ENCODE assay signal across 8 cellular contexts in the genomic region with DNA sequence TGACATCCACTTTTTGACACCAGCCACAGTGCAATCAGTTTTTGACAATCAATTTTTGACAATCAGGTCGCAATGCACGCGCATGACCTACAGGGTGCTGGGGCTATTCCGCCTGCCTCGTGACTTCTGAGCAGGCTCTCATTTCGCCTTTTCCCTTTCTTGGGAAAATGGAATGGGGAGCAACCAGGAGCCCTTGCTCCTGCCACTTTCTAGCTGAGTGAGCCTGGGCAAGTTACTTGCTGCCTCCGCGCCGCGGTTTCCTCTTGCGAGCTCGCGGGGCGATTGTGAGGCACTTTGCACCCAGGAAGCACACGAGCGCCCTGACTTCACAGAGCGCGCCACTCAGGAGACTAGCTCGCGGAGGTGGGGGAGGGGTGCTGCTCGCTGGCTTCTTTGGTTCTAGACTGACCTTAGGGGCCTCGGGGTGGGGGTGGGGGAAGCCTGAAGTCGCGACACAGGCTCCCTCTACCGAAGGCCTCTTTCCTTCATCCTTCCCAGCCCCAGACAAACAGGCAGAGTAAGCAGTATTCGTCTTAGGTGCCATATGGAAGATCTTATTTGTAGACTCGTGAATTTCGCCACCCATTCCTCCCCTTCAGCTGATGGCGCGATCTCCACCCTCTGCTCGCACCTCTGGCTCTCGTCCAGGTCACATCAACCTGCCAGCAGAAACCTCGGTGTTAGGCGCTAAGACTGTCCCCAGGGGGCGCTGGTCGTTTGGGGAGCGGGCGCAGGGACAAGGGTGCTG. TPM values are rescaled to one million over a fixed set of nuclear protein-coding genes. Genes with fewer than 3 reads are reported as not detected.
DNase-seq lines count a peak whose midpoint lies in the region; ATAC-seq and TF ChIP-seq lines count a peak whose summit lies in the region.

No MANE protein-coding gene starts in this region.

- H3K9me3 Mint-ChIP-seq in activated naive CD4-positive, alpha-beta T cell treated with anti-CD3 and anti-CD28 coated beads for 36 hours: no peaks in the 10 kb centered on the region

- TF ChIP-seq POLR2A in gastroesophageal sphincter (IDR thresholded peaks at IDR 0.05): no peak

- H3K9me2 ChIP-seq in Karpas-422 (replicated peaks; ENCODE audit: insufficient read depth, low read length): no peaks in the 10 kb centered on the region

- WGBS in gastroesophageal sphincter (ENCODE audit: low coverage in 1 of 2), 2 donors: 8% methylated on average over 13 of the region's 38 CpGs; no CpG with 5 or more reads in 1 of the 2 donors

- no peak overlapping the region for H3K27ac ChIP-seq in Karpas-422 (ENCODE audit: low read length)
- H3K27ac ChIP-seq in gastroesophageal sphincter: peak overlapping the region; percentile 60 to 87 (median 82)
- peak overlapping the region; percentile 50 for H3K27ac ChIP-seq in neutrophil

- H3K4me3 ChIP-seq in Karpas-422 (ENCODE audit: low read length) (peak overlapping the region; percentile 53), gastroesophageal sphincter (peak overlapping the region; percentile 44 to 57), neutrophil (ENCODE audit: low read depth in 1 of 2, low read length in 1 of 2) (peak overlapping the region; percentile 63)

- no peaks in the 10 kb centered on the region for H3K36me3 Mint-ChIP-seq in activated naive CD4-positive, alpha-beta T cell treated with anti-CD3 and anti-CD28 coated beads for 36 hours (ENCODE audit: low read depth)

- H4K20me1 ChIP-seq in Karpas-422 (ENCODE audit: insufficient read depth, low read depth, low read length): peaks cover 44% of the 10 kb centered on the region; the same call in 1 of the 2 replicates

- peaks cover 26% of the 10 kb centered on the region for H3K4me1 Mint-ChIP-seq in activated naive CD4-positive, alpha-beta T cell treated with anti-CD3 and anti-CD28 coated beads for 36 hours (ENCODE audit: low read depth)

- peaks cover 23% of the 10 kb centered on the region for H3K4me1 ChIP-seq in Karpas-422 (ENCODE audit: low read length)
- peaks cover 0 to 26% (median 6%) of the 10 kb centered on the region in 3 donors for H3K4me1 ChIP-seq in gastroesophageal sphincter
- H3K4me1 ChIP-seq in neutrophil (ENCODE audit: control insufficient read depth in 1 of 2, insufficient read depth in 1 of 2, low read depth in 1 of 2, low read length in 1 of 2): peaks cover 24 to 29% of the 10 kb centered on the region in 2 experiments

- CTCF ChIA-PET in activated naive CD4-positive, alpha-beta T cell treated with anti-CD3 and anti-CD28 coated beads for 36 hours (lab: Charles Lee): interaction anchor here (0.5 to 9.1 kb wide), 37 partner anchors 11 to 926 kb away, joined by 3 to 209 read pairs (median 5); a partner anchor contains a TSS

- DNase-seq in Ammon's horn (ENCODE audit: low spot score) (peak; percentile 94), Karpas-422 (peak; percentile 94), SK-MEL-5 (ENCODE audit: low read depth, low spot score) (peak; percentile 91), stromal cell of bone marrow (ENCODE audit: low read depth) (peak; percentile 58)
- DNase-seq in activated naive CD4-positive, alpha-beta T cell treated with anti-CD3 and anti-CD28 coated beads for 36 hours: peak; percentile 96

- peak overlapping the region; percentile 42; the same call in 1 of the 2 replicates for H2AFZ ChIP-seq in Karpas-422 (ENCODE audit: low read length)

- intact Hi-C loops in activated naive CD4-positive, alpha-beta T cell treated with anti-CD3 and anti-CD28 coated beads for 36 hours (cut with micrococcal nuclease): loop anchor here (1.0 kb wide), 4 partner anchors 10 to 64 kb away; a partner anchor contains a TSS

- peak overlapping the region; percentile 68 for H3K4me2 ChIP-seq in Karpas-422 (ENCODE audit: low read depth, low read length, poor library complexity, severe bottlenecking)

- H3K9me3 ChIP-seq in Karpas-422 (ENCODE audit: low read length) (no peaks in the 10 kb centered on the region), gastroesophageal sphincter (no peaks in the 10 kb centered on the region), neutrophil (no peaks in the 10 kb centered on the region)

- no peaks in the 10 kb centered on the region for H3K27me3 Mint-ChIP-seq in activated naive CD4-positive, alpha-beta T cell treated with anti-CD3 and anti-CD28 coated beads for 36 hours (ENCODE audit: low read depth)

- H3K27me3 ChIP-seq in Karpas-422 (ENCODE audit: low read length) (no peaks in the 10 kb centered on the region), gastroesophageal sphincter (no peaks in the 10 kb centered on the region), neutrophil (peaks cover 10% of the 10 kb centered on the region)

- ATAC-seq in GM19397 (IDR thresholded peaks at IDR 0.05; ENCODE audit: unreplicated experiment) (peak; percentile 66), gastroesophageal sphincter (peak; percentile 93)

- TF ChIP-seq CTCF in gastroesophageal sphincter (IDR thresholded peaks at IDR 0.05) (peak; percentile 68 to 94 (median 94)), neutrophil (IDR thresholded peaks at IDR 0.05) (peak; percentile 86)

- H3K9ac ChIP-seq in Karpas-422 (ENCODE audit: low read length): peak overlapping the region; percentile 40; the same call in 1 of the 2 replicates

- in situ Hi-C loops in SK-MEL-5 (cut with HindIII; ENCODE audit: low pct_unique_long_range_greater_than_20kb, low sequenced_read_pairs): no loop called here

- peak overlapping the region; percentile 83 for H3K4me3 Mint-ChIP-seq in activated naive CD4-positive, alpha-beta T cell treated with anti-CD3 and anti-CD28 coated beads for 36 hours

- H3K36me3 ChIP-seq in Karpas-422 (ENCODE audit: insufficient read depth, low read length) (no peaks in the 10 kb centered on the region), gastroesophageal sphincter (peaks cover 0 to 25% of the 10 kb centered on the region in 2 donors), neutrophil (no peaks in the 10 kb centered on the region)

- H3K27ac Mint-ChIP-seq in activated naive CD4-positive, alpha-beta T cell treated with anti-CD3 and anti-CD28 coated beads for 36 hours: peak overlapping the region; percentile 89

- no peak for TF ChIP-seq EP300 in gastroesophageal sphincter (IDR thresholded peaks at IDR 0.05)

- H3K79me2 ChIP-seq in Karpas-422 (ENCODE audit: low read length): no peaks in the 10 kb centered on the region

RNA-seq across cellular contexts. Expression of a gene that starts 4.6 kb away (rescaled TPM):
- not detected in 2 replicates for total RNA-seq in Karpas-422 (2014; rRNA removed; shearing (Covaris generic); ENCODE audit: low replicate concordance)
- total RNA-seq in SK-MEL-5 (2014; rRNA removed; shearing (Covaris generic)): not detected in 2 replicates
- 0.05 TPM in 1 of 2 replicates, not detected in the other for polyA plus RNA-seq in SK-MEL-5 (2015; cell fraction: cytosol; rRNA removed)
- not detected in 2 replicates for polyA plus RNA-seq in SK-MEL-5 (2015; cell fraction: nucleus; rRNA removed)
- 1 to 10 TPM in 1 of 2 experiments, under 1 TPM in 1; 0.59 to 1.0 TPM for total RNA-seq in activated naive CD4-positive, alpha-beta T cell treated with anti-CD3 and anti-CD28 coated beads for 36 hours
- total RNA-seq in gastroesophageal sphincter: not detected

RNA-seq across cellular contexts. Expression of a gene that starts 10.6 kb away (rescaled TPM):
- total RNA-seq in Karpas-422 (2014; rRNA removed; shearing (Covaris generic); ENCODE audit: low replicate concordance): 18.6 and 34.5 TPM in 2 replicates
- 23.6 and 31.0 TPM in 2 replicates for total RNA-seq in SK-MEL-5 (2014; rRNA removed; shearing (Covaris generic))
- polyA plus RNA-seq in SK-MEL-5 (2015; cell fraction: cytosol; rRNA removed): 58.1 and 60.4 TPM in 2 replicates
- 12.6 and 25.7 TPM in 2 replicates for polyA plus RNA-seq in SK-MEL-5 (2015; cell fraction: nucleus; rRNA removed)
- total RNA-seq in activated naive CD4-positive, alpha-beta T cell treated with anti-CD3 and anti-CD28 coated beads for 36 hours: 10 to 100 TPM; 24.0 to 26.0 TPM
- total RNA-seq in gastroesophageal sphincter: 10 to 100 TPM; 29.3 to 55.3 (median 34.7) TPM

RNA-seq across cellular contexts. Expression of a gene that starts 25.3 kb away (rescaled TPM):
- not detected in 2 replicates for total RNA-seq in Karpas-422 (2014; rRNA removed; shearing (Covaris generic); ENCODE audit: low replicate concordance)
- total RNA-seq in SK-MEL-5 (2014; rRNA removed; shearing (Covaris generic)): 16.1 and 17.5 TPM in 2 replicates
- polyA plus RNA-seq in SK-MEL-5 (2015; cell fraction: cytosol; rRNA removed): 31.9 and 33.9 TPM in 2 replicates
- 7.1 and 10.8 TPM in 2 replicates for polyA plus RNA-seq in SK-MEL-5 (2015; cell fraction: nucleus; rRNA removed)
- 10 to 100 TPM; 28.4 to 31.4 TPM for total RNA-seq in activated naive CD4-positive, alpha-beta T cell treated with anti-CD3 and anti-CD28 coated beads for 36 hours
- 100 to 1,000 TPM in 1 of 4 donors, 10 to 100 TPM in 3; 75.1 to 182 (median 84.2) TPM for total RNA-seq in gastroesophageal sphincter

RNA-seq across cellular contexts. Expression of a gene that starts 34.6 kb away (rescaled TPM):
- total RNA-seq in Karpas-422 (2014; rRNA removed; shearing (Covaris generic); ENCODE audit: low replicate concordance): 0.22 TPM in 1 of 2 replicates, not detected in the other
- 0.77 and 1.5 TPM in 2 replicates for total RNA-seq in SK-MEL-5 (2014; rRNA removed; shearing (Covaris generic))
- 7.0 and 8.7 TPM in 2 replicates for polyA plus RNA-seq in SK-MEL-5 (2015; cell fraction: cytosol; rRNA removed)
- 3.7 and 3.9 TPM in 2 replicates for polyA plus RNA-seq in SK-MEL-5 (2015; cell fraction: nucleus; rRNA removed)
- total RNA-seq in activated naive CD4-positive, alpha-beta T cell treated with anti-CD3 and anti-CD28 coated beads for 36 hours: 10 to 100 TPM; 55.3 to 56.7 TPM
- total RNA-seq in gastroesophageal sphincter: 100 to 1,000 TPM in 2 of 4 donors, 10 to 100 TPM in 2; 84.9 to 132 (median 106) TPM

RNA-seq across cellular contexts. Expression of a gene that starts 42.4 kb away (rescaled TPM):
- total RNA-seq in Karpas-422 (2014; rRNA removed; shearing (Covaris generic); ENCODE audit: low replicate concordance): 53.4 and 80.1 TPM in 2 replicates
- total RNA-seq in SK-MEL-5 (2014; rRNA removed; shearing (Covaris generic)): 179 and 191 TPM in 2 replicates
- polyA plus RNA-seq in SK-MEL-5 (2015; cell fraction: cytosol; rRNA removed): 451 and 485 TPM in 2 replicates
- 113 and 127 TPM in 2 replicates for polyA plus RNA-seq in SK-MEL-5 (2015; cell fraction: nucleus; rRNA removed)
- 10 to 100 TPM; 37.7 to 43.8 TPM for total RNA-seq in activated naive CD4-positive, alpha-beta T cell treated with anti-CD3 and anti-CD28 coated beads for 36 hours
- 10 to 100 TPM; 59.8 to 87.3 (median 67.6) TPM for total RNA-seq in gastroesophageal sphincter

Comparison
In these comparisons a context has a peak if more than half of its experiments do, and no peak if none do; other contexts are left out.
1. RNA of a gene that starts 25.3 kb away (total RNA-seq): 75.1 to 182 TPM in gastroesophageal sphincter, 28.4 to 31.4 TPM in activated naive CD4-positive, alpha-beta T cell treated with anti-CD3 and anti-CD28 coated beads for 36 hours and 16.1 to 17.5 TPM in SK-MEL-5; not detected in Karpas-422; every median in the first group is over 10 times any median in the second.
2. Peak in every context shown above with its lines, with median percentiles within 50 percentile points of each other: DNase-seq and H3K4me3 ChIP-seq.